Comparison of ENCODE assay signal across 1 cellular context in the genomic region with DNA sequence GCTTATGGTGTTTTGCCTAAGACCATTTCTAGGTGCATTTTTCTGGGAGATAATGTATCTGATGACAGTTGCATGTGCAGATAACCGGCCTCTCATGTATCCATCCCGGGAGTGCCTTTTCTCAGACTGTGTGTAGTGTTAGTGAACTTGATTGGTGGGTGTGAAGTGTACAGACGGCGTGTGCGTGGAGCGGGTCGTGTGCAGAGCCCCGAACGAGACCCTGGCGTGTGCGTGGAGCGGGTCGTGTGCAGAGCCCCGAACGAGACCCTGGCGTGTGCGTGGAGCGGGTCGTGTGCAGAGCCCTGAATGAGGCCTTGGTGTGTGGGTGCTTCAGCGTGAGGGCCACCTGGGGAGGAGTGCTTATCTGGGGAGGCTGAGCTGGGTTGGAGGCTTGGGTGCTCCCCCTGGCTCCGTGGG.
TF ChIP-seq lines count a peak whose summit lies in the region.

No MANE protein-coding gene starts in this region.

TF ChIP-seq in K562, 482 proteins besides CTCF, POLR2A, EP300 and RAD21 (continued from another document and continues in another):
- TF ChIP-seq SFPQ (IDR thresholded peaks at IDR 0.05; ENCODE audit: low read depth, low read length) (no peak), TEAD1 (CRISPR knock-in tag; IDR thresholded peaks at IDR 0.05) (no peak), ZNF407 (IDR thresholded peaks at IDR 0.05; ENCODE audit: low read depth) (no peak), ZKSCAN1 (IDR thresholded peaks at IDR 0.05; ENCODE audit: low read depth, low read length) (no peak), PHF8 (IDR thresholded peaks at IDR 0.05; ENCODE audit: borderline replicate concordance, low read length) (no peak), ZNF696 (CRISPR knock-in tag; conservative IDR thresholded peaks at IDR 0.05) (no peak), ZNF23 (CRISPR knock-in tag; IDR thresholded peaks at IDR 0.05) (no peak), XRCC5 (IDR thresholded peaks at IDR 0.05; ENCODE audit: low read depth, low read length) (no peak), MAFK (IDR thresholded peaks at IDR 0.05; ENCODE audit: low read length) (no peak), ZBTB5 (IDR thresholded peaks at IDR 0.05) (no peak), CCAR2 (IDR thresholded peaks at IDR 0.05; ENCODE audit: low read depth, low read length) (no peak), FOXA3 (CRISPR knock-in tag; conservative IDR thresholded peaks at IDR 0.05 in 1 of 2, IDR thresholded peaks at IDR 0.05 in 1 of 2) (no peak), PCBP1 (IDR thresholded peaks at IDR 0.05; ENCODE audit: low read depth, low read length, poor library complexity, severe bottlenecking) (no peak), ATF7 (IDR thresholded peaks at IDR 0.05) (peak; percentile 44; the same call in 1 of the 2 replicates), HOMEZ (CRISPR knock-in tag; IDR thresholded peaks at IDR 0.05) (no peak), ZBTB26 (CRISPR knock-in tag; IDR thresholded peaks at IDR 0.05) (no peak), HEY1 (CRISPR knock-in tag; IDR thresholded peaks at IDR 0.05; ENCODE audit: borderline replicate concordance) (no peak)
- TF ChIP-seq, protein P1, sequence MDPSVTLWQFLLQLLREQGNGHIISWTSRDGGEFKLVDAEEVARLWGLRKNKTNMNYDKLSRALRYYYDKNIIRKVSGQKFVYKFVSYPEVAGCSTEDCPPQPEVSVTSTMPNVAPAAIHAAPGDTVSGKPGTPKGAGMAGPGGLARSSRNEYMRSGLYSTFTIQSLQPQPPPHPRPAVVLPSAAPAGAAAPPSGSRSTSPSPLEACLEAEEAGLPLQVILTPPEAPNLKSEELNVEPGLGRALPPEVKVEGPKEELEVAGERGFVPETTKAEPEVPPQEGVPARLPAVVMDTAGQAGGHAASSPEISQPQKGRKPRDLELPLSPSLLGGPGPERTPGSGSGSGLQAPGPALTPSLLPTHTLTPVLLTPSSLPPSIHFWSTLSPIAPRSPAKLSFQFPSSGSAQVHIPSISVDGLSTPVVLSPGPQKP (CRISPR knock-in tag; IDR thresholded peaks at IDR 0.05) = no peak
- TF ChIP-seq, protein P2, sequence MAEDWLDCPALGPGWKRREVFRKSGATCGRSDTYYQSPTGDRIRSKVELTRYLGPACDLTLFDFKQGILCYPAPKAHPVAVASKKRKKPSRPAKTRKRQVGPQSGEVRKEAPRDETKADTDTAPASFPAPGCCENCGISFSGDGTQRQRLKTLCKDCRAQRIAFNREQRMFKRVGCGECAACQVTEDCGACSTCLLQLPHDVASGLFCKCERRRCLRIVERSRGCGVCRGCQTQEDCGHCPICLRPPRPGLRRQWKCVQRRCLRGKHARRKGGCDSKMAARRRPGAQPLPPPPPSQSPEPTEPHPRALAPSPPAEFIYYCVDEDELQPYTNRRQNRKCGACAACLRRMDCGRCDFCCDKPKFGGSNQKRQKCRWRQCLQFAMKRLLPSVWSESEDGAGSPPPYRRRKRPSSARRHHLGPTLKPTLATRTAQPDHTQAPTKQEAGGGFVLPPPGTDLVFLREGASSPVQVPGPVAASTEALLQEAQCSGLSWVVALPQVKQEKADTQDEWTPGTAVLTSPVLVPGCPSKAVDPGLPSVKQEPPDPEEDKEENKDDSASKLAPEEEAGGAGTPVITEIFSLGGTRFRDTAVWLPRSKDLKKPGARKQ (CRISPR knock-in tag; IDR thresholded peaks at IDR 0.05) = no peak
- TF ChIP-seq, protein P3, sequence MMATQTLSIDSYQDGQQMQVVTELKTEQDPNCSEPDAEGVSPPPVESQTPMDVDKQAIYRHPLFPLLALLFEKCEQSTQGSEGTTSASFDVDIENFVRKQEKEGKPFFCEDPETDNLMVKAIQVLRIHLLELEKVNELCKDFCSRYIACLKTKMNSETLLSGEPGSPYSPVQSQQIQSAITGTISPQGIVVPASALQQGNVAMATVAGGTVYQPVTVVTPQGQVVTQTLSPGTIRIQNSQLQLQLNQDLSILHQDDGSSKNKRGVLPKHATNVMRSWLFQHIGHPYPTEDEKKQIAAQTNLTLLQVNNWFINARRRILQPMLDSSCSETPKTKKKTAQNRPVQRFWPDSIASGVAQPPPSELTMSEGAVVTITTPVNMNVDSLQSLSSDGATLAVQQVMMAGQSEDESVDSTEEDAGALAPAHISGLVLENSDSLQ (IDR thresholded peaks at IDR 0.05) = peak; percentile 46; the same call in 1 of the 2 replicates
- TF ChIP-seq, protein P4, sequence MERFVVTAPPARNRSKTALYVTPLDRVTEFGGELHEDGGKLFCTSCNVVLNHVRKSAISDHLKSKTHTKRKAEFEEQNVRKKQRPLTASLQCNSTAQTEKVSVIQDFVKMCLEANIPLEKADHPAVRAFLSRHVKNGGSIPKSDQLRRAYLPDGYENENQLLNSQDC (CRISPR knock-in tag; IDR thresholded peaks at IDR 0.05) = no peak
